Comparison of ENCODE assay signal across 30 cellular contexts in genomic region chr10:105605873-105606272, GRCh38.
"Had no signal": no experiment of that assay in that cellular context is flagged by ENCODE, and none has a peak within 500 bp of the region (broad histone marks: within the 10 kb centered on the region; RNA-seq: fewer than 3 reads in every experiment).

No MANE protein-coding gene starts in this region.

- H3K4me3 Mint-ChIP-seq: memory B cell; mesothelial cell of epicardium; naive B cell; natural killer cell treated with Interleukin-12 subunit alpha and Interleukin-12 subunit beta and Interleukin-15 and Interleukin-18, amount 100 ng/mL, for 72 hours; neural crest cell; stimulated activated effector memory CD8-positive, alpha-beta T cell treated with anti-CD3 and anti-CD28 coated beads, Interleukin-12 subunit alpha, Interleukin-12 subunit beta, amount 100 ng/mL, for 72 hours; type B pancreatic cell had no signal

- H3K27ac Mint-ChIP-seq: memory B cell; mesothelial cell of epicardium; naive B cell; natural killer cell treated with Interleukin-12 subunit alpha and Interleukin-12 subunit beta and Interleukin-15 and Interleukin-18, amount 100 ng/mL, for 72 hours; stimulated activated effector memory CD8-positive, alpha-beta T cell treated with anti-CD3 and anti-CD28 coated beads, Interleukin-12 subunit alpha, Interleukin-12 subunit beta, amount 100 ng/mL, for 72 hours; type B pancreatic cell had no signal

- H3K36me3 Mint-ChIP-seq: memory B cell; naive B cell; natural killer cell treated with Interleukin-12 subunit alpha and Interleukin-12 subunit beta and Interleukin-15 and Interleukin-18, amount 100 ng/mL, for 72 hours; stimulated activated effector memory CD8-positive, alpha-beta T cell treated with anti-CD3 and anti-CD28 coated beads, Interleukin-12 subunit alpha, Interleukin-12 subunit beta, amount 100 ng/mL, for 72 hours; type B pancreatic cell had no signal

- H2AFZ ChIP-seq: hepatocyte had no signal

- H3K4me1 Mint-ChIP-seq: memory B cell; mesothelial cell of epicardium; naive B cell; stimulated activated effector memory CD8-positive, alpha-beta T cell treated with anti-CD3 and anti-CD28 coated beads, Interleukin-12 subunit alpha, Interleukin-12 subunit beta, amount 100 ng/mL, for 72 hours had no signal

- H3K36me3 ChIP-seq: esophagus muscularis mucosa, gastroesophageal sphincter, heart left ventricle, left lung, prostate gland, sigmoid colon, stomach, tibial artery had no signal

- H3K4me3 ChIP-seq: dorsolateral prefrontal cortex, esophagus muscularis mucosa, gastroesophageal sphincter, heart left ventricle, hepatocyte, left lung, lung, mucosa of descending colon, prostate gland, sigmoid colon, stomach, testis, tibial artery had no signal

- H3K4me1 ChIP-seq: esophagus muscularis mucosa, foreskin keratinocyte, gastroesophageal sphincter, left lung, prostate gland, sigmoid colon, stomach, testis, tibial artery had no signal

- H3K9me3 ChIP-seq: esophagus muscularis mucosa, gastroesophageal sphincter, prostate gland, sigmoid colon, testis, tibial artery had no signal

- ATAC-seq: foreskin keratinocyte; gastroesophageal sphincter; left lung; mucosa of descending colon; natural killer cell treated with Interleukin-12 subunit alpha and Interleukin-12 subunit beta and Interleukin-15 and Interleukin-18, amount 100 ng/mL, for 72 hours; stimulated activated effector memory CD8-positive, alpha-beta T cell treated with anti-CD3 and anti-CD28 coated beads, Interleukin-12 subunit alpha, Interleukin-12 subunit beta, amount 100 ng/mL, for 72 hours had no signal

- H3K27me3 ChIP-seq: dorsolateral prefrontal cortex, esophagus muscularis mucosa, foreskin keratinocyte, gastroesophageal sphincter, heart left ventricle, hepatocyte, left lung, sigmoid colon, stomach, testis, tibial artery had no signal

- H3K27ac ChIP-seq: dorsolateral prefrontal cortex, esophagus muscularis mucosa, foreskin keratinocyte, gastroesophageal sphincter, heart left ventricle, hepatocyte, left lung, prostate gland, sigmoid colon, stomach, testis, tibial artery had no signal

- DNase-seq: dorsolateral prefrontal cortex; effector CD4-positive, alpha-beta T cell; foreskin keratinocyte; heart left ventricle; left cardiac atrium; left lung; mucosa of descending colon; naive B cell; nucleus accumbens; right cardiac atrium; sigmoid colon; stimulated activated CD4-positive, alpha-beta T cell treated with anti-CD3 and anti-CD28 coated beads, Interleukin-2, amount 100 ng/mL, for 24 hours; stimulated activated CD4-positive, alpha-beta T cell treated with anti-CD3 and anti-CD28 coated beads, Interleukin-4, amount 100 ng/mL, for 24 hours; stimulated activated naive CD4-positive, alpha-beta T cell treated with Interleukin-2 at 50 U/mL for 16 hours; stomach; testis; tibial artery had no signal

- H3K4me2 ChIP-seq: hepatocyte had no signal

- FAIRE-seq: colon, islet of Langerhans had no signal

- H3K27me3 Mint-ChIP-seq: memory B cell; naive B cell; natural killer cell treated with Interleukin-12 subunit alpha and Interleukin-12 subunit beta and Interleukin-15 and Interleukin-18, amount 100 ng/mL, for 72 hours had no signal

- H3K79me2 ChIP-seq: hepatocyte had no signal
